ENCODE assay signal across 8 cellular contexts in genomic region chr6:43951063-43951755, GRCh38.
DNase-seq lines count a peak whose midpoint lies in the region; ATAC-seq, FAIRE-seq and TF ChIP-seq lines count a peak whose summit lies in the region.

No MANE protein-coding gene starts in this region.

- no peak overlapping the region for H3K9ac ChIP-seq in kidney (ENCODE audit: low read length in 2 of 2)

- H3K36me3 ChIP-seq in kidney (ENCODE audit: control insufficient read depth in 1 of 2, insufficient read depth in 2 of 2, low read length in 2 of 2), result no peaks in the 10 kb centered on the region

- H3K9me3 ChIP-seq in kidney (ENCODE audit: control insufficient read depth in 1 of 2, low read length in 2 of 2), result no peaks in the 10 kb centered on the region

- TF ChIP-seq CTCF in kidney (IDR thresholded peaks at IDR 0.05; ENCODE audit: borderline replicate concordance, extremely low read depth, insufficient read depth), result peak; percentile 57

- intact Hi-C loops in kidney (cut with DNase I), result no loop called here

- H3K4me3 ChIP-seq in kidney (ENCODE audit: low read length in 2 of 2), result no peak overlapping the region

- H3K27ac ChIP-seq in kidney (ENCODE audit: low read depth in 2 of 2, low read length in 2 of 2), result no peak overlapping the region

- peaks cover 0 to 3% of the 10 kb centered on the region in 2 donors for H3K4me1 ChIP-seq in kidney (ENCODE audit: control insufficient read depth in 1 of 2, insufficient read depth in 1 of 2, low read depth in 1 of 2, low read length in 2 of 2)

- ATAC-seq in HG02642 (IDR thresholded peaks at IDR 0.05; ENCODE audit: poor library complexity, unreplicated experiment) (no peak), GM21515 (IDR thresholded peaks at IDR 0.05; ENCODE audit: unreplicated experiment) (no peak), GM19467 (IDR thresholded peaks at IDR 0.05; ENCODE audit: unreplicated experiment) (no peak)

- no peak for FAIRE-seq in kidney (lab: Jason Lieb, UNC)

- DNase-seq in EH (ENCODE audit: low read depth), result peak; percentile 56
- peak; percentile 58 for DNase-seq in M059J (ENCODE audit: low read depth)
- DNase-seq in astrocyte of the hippocampus (ENCODE audit: low read depth, low spot score), result peak; percentile 52
- DNase-seq in kidney, result peak; percentile 85
- peak; percentile 80 for DNase-seq in ureter (ENCODE audit: low spot score)
